ENCODE assay signal across 2 cellular contexts in genomic region chr13:24075137-24075975, GRCh38.
TF ChIP-seq lines count a peak whose summit lies in the region.

No MANE protein-coding gene starts in this region.

TF ChIP-seq in SK-N-SH, 30 proteins besides CTCF, POLR2A, EP300 and RAD21 (continued from another document):
- TF ChIP-seq PBX3 (IDR thresholded peaks at IDR 0.05): peak; percentile 13; the same call in 1 of the 2 replicates

TF ChIP-seq in SK-N-SH treated with all-trans-retinoic acid at 6 μM for 48 hours, 23 proteins besides CTCF, POLR2A, EP300 and RAD21:
- TF ChIP-seq TSHZ2 (CRISPR knock-in tag; IDR thresholded peaks at IDR 0.05) (no peak), GLIS3 (CRISPR knock-in tag; IDR thresholded peaks at IDR 0.05) (no peak), CSDC2 (CRISPR knock-in tag; IDR thresholded peaks at IDR 0.05) (no peak), TOX (CRISPR knock-in tag; IDR thresholded peaks at IDR 0.05; ENCODE audit: borderline replicate concordance) (no peak), SNAI2 (CRISPR knock-in tag; IDR thresholded peaks at IDR 0.05) (no peak), POU6F1 (CRISPR knock-in tag; IDR thresholded peaks at IDR 0.05; ENCODE audit: borderline replicate concordance, low read depth) (no peak), ZFP3 (CRISPR knock-in tag; IDR thresholded peaks at IDR 0.05) (no peak), ZFP30 (CRISPR knock-in tag; IDR thresholded peaks at IDR 0.05) (no peak), ZC3H10 (CRISPR knock-in tag; IDR thresholded peaks at IDR 0.05) (no peak), ISL1 (CRISPR knock-in tag; IDR thresholded peaks at IDR 0.05) (no peak), ZNF565 (CRISPR knock-in tag; conservative IDR thresholded peaks at IDR 0.05; ENCODE audit: low read depth) (no peak), ESRRG (CRISPR knock-in tag; IDR thresholded peaks at IDR 0.05) (no peak), ZNF8 (CRISPR knock-in tag; IDR thresholded peaks at IDR 0.05) (no peak), CREB5 (CRISPR knock-in tag; IDR thresholded peaks at IDR 0.05; ENCODE audit: low read depth) (no peak), BACH2 (CRISPR knock-in tag; IDR thresholded peaks at IDR 0.05; ENCODE audit: borderline replicate concordance) (no peak), RARB (CRISPR knock-in tag; IDR thresholded peaks at IDR 0.05) (no peak), TCF4 (CRISPR knock-in tag; IDR thresholded peaks at IDR 0.05; ENCODE audit: borderline replicate concordance) (no peak), ZNF70 (CRISPR knock-in tag; IDR thresholded peaks at IDR 0.05) (no peak), CSRNP3 (CRISPR knock-in tag; IDR thresholded peaks at IDR 0.05) (no peak)
TF ChIP-seq in SK-N-SH treated with all-trans-retinoic acid at 6 μM for 48 hours: peak in this region for 0.
